Comparison of ENCODE assay signal across 1 cellular context in genomic region chr15:75730376-75731247, GRCh38. TPM values are rescaled to one million over a fixed set of nuclear protein-coding genes. Genes with fewer than 3 reads are reported as not detected.
"Had no signal": no experiment of that assay in that cellular context is flagged by ENCODE, and none has a peak within 500 bp of the region (broad histone marks: within the 10 kb centered on the region; RNA-seq: fewer than 3 reads in every experiment).

No MANE protein-coding gene starts in this region.

RNA-seq across cellular contexts. Expression of gene CSPG4, which starts 18.0 kb away (rescaled TPM):
- total RNA-seq: naive thymus-derived CD4-positive, alpha-beta T cell had no signal
- polyA plus RNA-seq: naive thymus-derived CD4-positive, alpha-beta T cell had no signal
